Comparison of ENCODE assay signal across 27 cellular contexts in genomic region chr12:106213721-106214121, GRCh38.
"Had no signal": no experiment of that assay in that cellular context is flagged by ENCODE, and none has a peak within 500 bp of the region (broad histone marks: within the 10 kb centered on the region; RNA-seq: fewer than 3 reads in every experiment).

No MANE protein-coding gene starts in this region.

- H3K9me3 ChIP-seq: suprapubic skin had no signal

- H3K4me3 ChIP-seq: adrenal gland, cardiac muscle cell, heart left ventricle, left ventricle myocardium inferior, lung, spleen, suprapubic skin, tibial artery had no signal

- H3K4me3 Mint-ChIP-seq: activated CD4-positive, alpha-beta T cell treated with anti-CD3 and anti-CD28 coated beads for 36 hours; activated naive CD4-positive, alpha-beta T cell treated with anti-CD3 and anti-CD28 coated beads for 36 hours; activated naive CD8-positive, alpha-beta T cell treated with anti-CD3 and anti-CD28 coated beads for 36 hours; brain; effector memory CD8-positive, alpha-beta T cell; natural killer cell had no signal

- DNase-seq: activated CD4-positive, alpha-beta T cell treated with anti-CD3 and anti-CD28 coated beads for 36 hours; activated CD4-positive, alpha-beta T cell treated with anti-CD3 and anti-CD28 coated beads, Interleukin-2, amount 50 U/mL, for 4 hours; activated CD4-positive, CD25-positive, alpha-beta regulatory T cell; activated effector memory CD4-positive, alpha-beta T cell treated with Interleukin-2 at 50 U/mL for 16 hours; activated naive CD4-positive, alpha-beta T cell treated with anti-CD3 and anti-CD28 coated beads for 36 hours; activated naive CD8-positive, alpha-beta T cell treated with anti-CD3 and anti-CD28 coated beads for 36 hours; activated T-cell treated with anti-CD3 and anti-CD28 coated beads for 4 hours; adrenal gland; aorta; cortex of kidney; effector memory CD8-positive, alpha-beta T cell; foreskin keratinocyte; heart left ventricle; kidney glomerular epithelial cell; left ventricle myocardium inferior; mesendoderm; natural killer cell; posterior cingulate gyrus; retina; spleen; stimulated activated naive CD4-positive, alpha-beta T cell; tibial artery had no signal

- H3K4me1 Mint-ChIP-seq: activated CD4-positive, alpha-beta T cell treated with anti-CD3 and anti-CD28 coated beads for 36 hours; activated naive CD8-positive, alpha-beta T cell treated with anti-CD3 and anti-CD28 coated beads for 36 hours; natural killer cell had no signal

- H3K36me3 ChIP-seq: adrenal gland, cardiac muscle cell, heart left ventricle, left ventricle myocardium inferior, spleen, suprapubic skin, tibial artery had no signal

- H3K27me3 ChIP-seq: adrenal gland, cardiac muscle cell, heart left ventricle had no signal

- H3K4me1 ChIP-seq: adrenal gland, foreskin keratinocyte, heart left ventricle, left ventricle myocardium inferior, spleen, suprapubic skin, tibial artery had no signal

- H3K27ac Mint-ChIP-seq: activated CD4-positive, alpha-beta T cell treated with anti-CD3 and anti-CD28 coated beads for 36 hours; activated naive CD4-positive, alpha-beta T cell treated with anti-CD3 and anti-CD28 coated beads for 36 hours; activated naive CD8-positive, alpha-beta T cell treated with anti-CD3 and anti-CD28 coated beads for 36 hours; brain; effector memory CD8-positive, alpha-beta T cell; natural killer cell had no signal

- H3K9me3 Mint-ChIP-seq: effector memory CD8-positive, alpha-beta T cell had no signal

- ATAC-seq: activated CD4-positive, alpha-beta T cell treated with anti-CD3 and anti-CD28 coated beads for 36 hours; effector memory CD8-positive, alpha-beta T cell; esophagus mucosa; foreskin keratinocyte; heart left ventricle; natural killer cell had no signal

- H3K27ac ChIP-seq: adrenal gland, cardiac muscle cell, foreskin keratinocyte, heart left ventricle, left ventricle myocardium inferior, spleen, suprapubic skin, tibial artery had no signal

- H3K36me3 Mint-ChIP-seq: brain had no signal
